In genomic region chr22:37213218-37213855, GRCh38 we compare ENCODE assay signal across 1 cellular context.
A peak's percentile ranks its signal among the peaks of the same experiment; 100 is the strongest.
TF ChIP-seq lines count a peak whose summit lies in the region.

No MANE protein-coding gene starts in this region.

TF ChIP-seq in HepG2, 621 proteins besides CTCF, POLR2A, EP300 and RAD21:
- TF ChIP-seq IRF1 (CRISPR knock-in tag; IDR thresholded peaks at IDR 0.05; ENCODE audit: low read depth) (no peak), ZKSCAN1 (IDR thresholded peaks at IDR 0.05; ENCODE audit: low read length) (peak; percentile 76)
